Comparison of ENCODE assay signal across 1 cellular context in the genomic region with DNA sequence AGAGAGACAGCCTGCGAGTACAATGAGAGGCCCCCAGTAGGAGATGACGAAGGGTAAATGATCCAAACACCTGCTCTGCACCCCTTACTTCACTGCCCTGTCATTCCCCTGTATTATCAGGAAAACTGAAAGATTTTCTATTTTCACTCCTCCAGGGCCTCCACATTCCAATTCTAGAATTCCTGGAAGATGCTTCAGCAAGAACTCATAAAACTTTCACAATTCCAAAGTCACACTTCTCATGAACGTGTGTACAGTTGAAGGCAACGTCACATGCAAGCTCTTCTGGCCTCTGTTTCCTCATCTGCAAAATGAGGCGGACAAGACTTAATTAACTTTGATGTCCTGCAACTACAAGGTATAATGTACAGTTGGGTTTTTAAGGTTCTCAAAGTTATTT.
TF ChIP-seq lines count a peak whose summit lies in the region.

No MANE protein-coding gene starts in this region.

TF ChIP-seq in GM23338, 12 proteins besides CTCF, POLR2A, EP300 and RAD21 (continued from another document):
- TF ChIP-seq, protein P1, sequence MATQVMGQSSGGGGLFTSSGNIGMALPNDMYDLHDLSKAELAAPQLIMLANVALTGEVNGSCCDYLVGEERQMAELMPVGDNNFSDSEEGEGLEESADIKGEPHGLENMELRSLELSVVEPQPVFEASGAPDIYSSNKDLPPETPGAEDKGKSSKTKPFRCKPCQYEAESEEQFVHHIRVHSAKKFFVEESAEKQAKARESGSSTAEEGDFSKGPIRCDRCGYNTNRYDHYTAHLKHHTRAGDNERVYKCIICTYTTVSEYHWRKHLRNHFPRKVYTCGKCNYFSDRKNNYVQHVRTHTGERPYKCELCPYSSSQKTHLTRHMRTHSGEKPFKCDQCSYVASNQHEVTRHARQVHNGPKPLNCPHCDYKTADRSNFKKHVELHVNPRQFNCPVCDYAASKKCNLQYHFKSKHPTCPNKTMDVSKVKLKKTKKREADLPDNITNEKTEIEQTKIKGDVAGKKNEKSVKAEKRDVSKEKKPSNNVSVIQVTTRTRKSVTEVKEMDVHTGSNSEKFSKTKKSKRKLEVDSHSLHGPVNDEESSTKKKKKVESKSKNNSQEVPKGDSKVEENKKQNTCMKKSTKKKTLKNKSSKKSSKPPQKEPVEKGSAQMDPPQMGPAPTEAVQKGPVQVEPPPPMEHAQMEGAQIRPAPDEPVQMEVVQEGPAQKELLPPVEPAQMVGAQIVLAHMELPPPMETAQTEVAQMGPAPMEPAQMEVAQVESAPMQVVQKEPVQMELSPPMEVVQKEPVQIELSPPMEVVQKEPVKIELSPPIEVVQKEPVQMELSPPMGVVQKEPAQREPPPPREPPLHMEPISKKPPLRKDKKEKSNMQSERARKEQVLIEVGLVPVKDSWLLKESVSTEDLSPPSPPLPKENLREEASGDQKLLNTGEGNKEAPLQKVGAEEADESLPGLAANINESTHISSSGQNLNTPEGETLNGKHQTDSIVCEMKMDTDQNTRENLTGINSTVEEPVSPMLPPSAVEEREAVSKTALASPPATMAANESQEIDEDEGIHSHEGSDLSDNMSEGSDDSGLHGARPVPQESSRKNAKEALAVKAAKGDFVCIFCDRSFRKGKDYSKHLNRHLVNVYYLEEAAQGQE (IDR thresholded peaks at IDR 0.05; ENCODE audit: unreplicated experiment) = no peak
- TF ChIP-seq CREB1 (CRISPR knock-in tag; IDR thresholded peaks at IDR 0.05; ENCODE audit: low read depth) (no peak), EZH2phosphoT487 (IDR thresholded peaks at IDR 0.05; ENCODE audit: unreplicated experiment) (no peak), POLR2AphosphoS5 (IDR thresholded peaks at IDR 0.05; ENCODE audit: low read depth) (no peak), STAT1 (IDR thresholded peaks at IDR 0.05; ENCODE audit: unreplicated experiment) (no peak), JUNB (IDR thresholded peaks at IDR 0.05; ENCODE audit: unreplicated experiment) (no peak)
TF ChIP-seq in GM23338: peak in this region for 0.
